In genomic region chr7:152505606-152506005, GRCh38 we compare ENCODE assay signal across 28 cellular contexts.
"Had no signal": no experiment of that assay in that cellular context is flagged by ENCODE, and none has a peak within 500 bp of the region (broad histone marks: within the 10 kb centered on the region; RNA-seq: fewer than 3 reads in every experiment).

No MANE protein-coding gene starts in this region.

- H3K27ac ChIP-seq: left ventricle myocardium inferior, sigmoid colon, spleen, suprapubic skin, thoracic aorta, tibial artery, upper lobe of left lung, vagina had no signal

- H3K4me3 Mint-ChIP-seq: naive thymus-derived CD8-positive, alpha-beta T cell; nephron; neural crest cell; stimulated activated effector memory CD8-positive, alpha-beta T cell treated with anti-CD3 and anti-CD28 coated beads, Interleukin-12 subunit alpha, Interleukin-12 subunit beta, amount 100 ng/mL, for 72 hours; stimulated activated naive CD8-positive, alpha-beta T cell treated with anti-CD3 and anti-CD28 coated beads, Interleukin-15, Interleukin-2, amounts not matched to agents 100 ng/mL and 50 ng/mL, for 24 hours had no signal

- H3K27ac Mint-ChIP-seq: naive thymus-derived CD8-positive, alpha-beta T cell; nephron; stimulated activated effector memory CD8-positive, alpha-beta T cell treated with anti-CD3 and anti-CD28 coated beads, Interleukin-12 subunit alpha, Interleukin-12 subunit beta, amount 100 ng/mL, for 72 hours; stimulated activated naive CD8-positive, alpha-beta T cell treated with anti-CD3 and anti-CD28 coated beads, Interleukin-15, Interleukin-2, amounts not matched to agents 100 ng/mL and 50 ng/mL, for 24 hours had no signal

- H3K9me3 Mint-ChIP-seq: naive thymus-derived CD8-positive, alpha-beta T cell; nephron; neural crest cell; stimulated activated effector memory CD8-positive, alpha-beta T cell treated with anti-CD3 and anti-CD28 coated beads, Interleukin-12 subunit alpha, Interleukin-12 subunit beta, amount 100 ng/mL, for 72 hours; stimulated activated naive CD8-positive, alpha-beta T cell treated with anti-CD3 and anti-CD28 coated beads, Interleukin-15, Interleukin-2, amounts not matched to agents 100 ng/mL and 50 ng/mL, for 24 hours had no signal

- ATAC-seq: left colon; mucosa of descending colon; naive thymus-derived CD8-positive, alpha-beta T cell; right cardiac atrium; stimulated activated effector memory CD8-positive, alpha-beta T cell treated with anti-CD3 and anti-CD28 coated beads, Interleukin-12 subunit alpha, Interleukin-12 subunit beta, amount 100 ng/mL, for 72 hours had no signal

- H3K27me3 Mint-ChIP-seq: naive thymus-derived CD8-positive, alpha-beta T cell; stimulated activated naive CD8-positive, alpha-beta T cell treated with anti-CD3 and anti-CD28 coated beads, Interleukin-15, Interleukin-2, amounts not matched to agents 100 ng/mL and 50 ng/mL, for 24 hours had no signal

- H3K36me3 ChIP-seq: left ventricle myocardium inferior, pancreas, prostate gland, sigmoid colon, spleen, suprapubic skin, thoracic aorta, tibial artery, upper lobe of left lung, vagina had no signal

- H3K4me1 Mint-ChIP-seq: nephron; neural crest cell; stimulated activated effector memory CD8-positive, alpha-beta T cell treated with anti-CD3 and anti-CD28 coated beads, Interleukin-12 subunit alpha, Interleukin-12 subunit beta, amount 100 ng/mL, for 72 hours had no signal

- FAIRE-seq: keratinocyte, pancreas, small intestine had no signal

- H3K9me3 ChIP-seq: left ventricle myocardium inferior, mucosa of descending colon, pancreas, prostate gland, sigmoid colon, spleen, suprapubic skin, thoracic aorta, tibial artery, upper lobe of left lung, vagina had no signal

- H3K36me3 Mint-ChIP-seq: naive thymus-derived CD8-positive, alpha-beta T cell; stimulated activated effector memory CD8-positive, alpha-beta T cell treated with anti-CD3 and anti-CD28 coated beads, Interleukin-12 subunit alpha, Interleukin-12 subunit beta, amount 100 ng/mL, for 72 hours had no signal

- DNase-seq: hippocampal formation; left colon; left ventricle myocardium inferior; mesendoderm; midbrain; mucosa of descending colon; naive thymus-derived CD8-positive, alpha-beta T cell; nucleus accumbens; pancreas; retina; right cardiac atrium; sigmoid colon; small intestine; stimulated activated CD4-positive, alpha-beta T cell treated with anti-CD3 and anti-CD28 coated beads, Interleukin-4, amount 100 ng/mL, for 24 hours; stimulated activated naive CD4-positive, alpha-beta T cell; tibial artery; upper lobe of left lung had no signal

- H3K27me3 ChIP-seq: pancreas, sigmoid colon, spleen, suprapubic skin, tibial artery, upper lobe of left lung, vagina had no signal

- H3K4me1 ChIP-seq: left ventricle myocardium inferior, pancreas, prostate gland, sigmoid colon, spleen, upper lobe of left lung, vagina had no signal

- H3K4me3 ChIP-seq: left ventricle myocardium inferior, lung, mucosa of descending colon, pancreas, prostate gland, sigmoid colon, spleen, suprapubic skin, thoracic aorta, tibial artery, upper lobe of left lung, vagina had no signal
